ENCODE assay signal across 2 cellular contexts in genomic region chr2:88632569-88632968, GRCh38.
TF ChIP-seq lines count a peak whose summit lies in the region.

No MANE protein-coding gene starts in this region.

TF ChIP-seq in K562, 482 proteins besides CTCF, POLR2A, EP300 and RAD21:
- no peak for TF ChIP-seq ATF7 (IDR thresholded peaks at IDR 0.05)
- no peak for TF ChIP-seq HMGXB4 (CRISPR knock-in tag; IDR thresholded peaks at IDR 0.05)
- no peak for TF ChIP-seq ZNF444 (CRISPR knock-in tag; IDR thresholded peaks at IDR 0.05)
- TF ChIP-seq NRF1 (conservative IDR thresholded peaks at IDR 0.05 in 1 of 2, IDR thresholded peaks at IDR 0.05 in 1 of 2): no peak
- peak; percentile 66 for TF ChIP-seq MAFG (tag; conservative IDR thresholded peaks at IDR 0.05)
- TF ChIP-seq ZNF512 (tag; IDR thresholded peaks at IDR 0.05): no peak
- no peak for TF ChIP-seq BRD9 (IDR thresholded peaks at IDR 0.05; ENCODE audit: low read depth, partially characterized antibody)
- no peak for TF ChIP-seq THRA (IDR thresholded peaks at IDR 0.05)
- peak; percentile 16; the same call in 1 of the 2 replicates for TF ChIP-seq C11orf30 (IDR thresholded peaks at IDR 0.05; ENCODE audit: low read depth)
- no peak for TF ChIP-seq PHF20 (IDR thresholded peaks at IDR 0.05; ENCODE audit: partially characterized antibody)
- TF ChIP-seq TFE3 (CRISPR knock-in tag; IDR thresholded peaks at IDR 0.05): peak; percentile 62
- no peak for TF ChIP-seq E2F8 (IDR thresholded peaks at IDR 0.05; ENCODE audit: low read depth, partially characterized antibody)

TF ChIP-seq in H1, 55 proteins besides CTCF, POLR2A, EP300 and RAD21:
- no peak for TF ChIP-seq JUN (IDR thresholded peaks at IDR 0.05; ENCODE audit: low read depth, low read length)
- no peak for TF ChIP-seq RBBP5 (IDR thresholded peaks at IDR 0.05; ENCODE audit: borderline replicate concordance, low read depth, low read length)
- no peak for TF ChIP-seq CBX5 (IDR thresholded peaks at IDR 0.05; ENCODE audit: low read depth, low read length)
- TF ChIP-seq CHD2 (IDR thresholded peaks at IDR 0.05; ENCODE audit: low read length): no peak
- TF ChIP-seq SAP30 (IDR thresholded peaks at IDR 0.05; ENCODE audit: insufficient read depth, insufficient replicate concordance, low read length): no peak
- TF ChIP-seq ATF3 (IDR thresholded peaks at IDR 0.05; ENCODE audit: insufficient read depth, low read depth, low read length): no peak
- TF ChIP-seq TEAD4 (IDR thresholded peaks at IDR 0.05; ENCODE audit: low read depth, low read length): no peak
- no peak for TF ChIP-seq CREB1 (IDR thresholded peaks at IDR 0.05)
- no peak for TF ChIP-seq POU5F1 (IDR thresholded peaks at IDR 0.05; ENCODE audit: low read depth, low read length)
- no peak for TF ChIP-seq SIN3A (conservative IDR thresholded peaks at IDR 0.05 in 1 of 2, IDR thresholded peaks at IDR 0.05 in 1 of 2; ENCODE audit: low read depth in 1 of 2, low read length in 2 of 2)
- TF ChIP-seq NANOG (IDR thresholded peaks at IDR 0.05; ENCODE audit: insufficient read depth, low read depth, low read length, poor library complexity, severe bottlenecking): no peak
- TF ChIP-seq NRF1 (IDR thresholded peaks at IDR 0.05; ENCODE audit: low read depth, low read length): no peak
- no peak for TF ChIP-seq RFX5 (IDR thresholded peaks at IDR 0.05; ENCODE audit: borderline replicate concordance, low read depth, low read length)
- TF ChIP-seq TCF12 (IDR thresholded peaks at IDR 0.05; ENCODE audit: low read depth, low read length): no peak
- TF ChIP-seq RXRA (IDR thresholded peaks at IDR 0.05; ENCODE audit: insufficient read depth, low read depth, low read length): no peak
- TF ChIP-seq TAF7 (optimal IDR thresholded peaks at IDR 0.05; ENCODE audit: borderline replicate concordance, low read depth, low read length): no peak
- no peak for TF ChIP-seq SP2 (IDR thresholded peaks at IDR 0.05; ENCODE audit: low read length)
- TF ChIP-seq CHD7 (IDR thresholded peaks at IDR 0.05; ENCODE audit: insufficient replicate concordance, low read length): no peak
- TF ChIP-seq ZNF274 (IDR thresholded peaks at IDR 0.05; ENCODE audit: borderline replicate concordance, extremely low read depth, low read length): no peak
- TF ChIP-seq SP4 (IDR thresholded peaks at IDR 0.05; ENCODE audit: low read length): no peak
